In the genomic region with DNA sequence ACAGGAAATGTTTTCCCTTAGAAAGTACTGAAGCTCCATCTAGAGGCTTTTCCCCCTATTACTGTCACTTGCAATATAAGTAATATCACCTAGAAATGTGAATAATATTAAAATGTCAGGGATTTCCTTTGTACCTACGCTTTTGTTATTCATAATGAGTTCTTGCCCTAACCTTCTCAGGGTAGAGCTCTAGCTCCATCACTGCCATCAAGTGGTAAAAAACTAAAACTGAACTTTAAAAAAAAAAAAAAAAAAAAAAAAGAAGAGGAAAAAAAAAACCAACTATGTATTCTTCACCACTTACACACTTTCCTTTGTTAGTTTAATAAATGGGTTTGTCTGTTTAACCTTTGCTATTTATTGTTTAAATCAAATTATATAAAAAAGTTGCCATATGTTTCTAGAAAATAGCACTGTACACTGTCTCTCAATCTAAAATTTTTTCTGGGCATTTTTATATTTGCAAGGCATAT, we compare ENCODE assay signal across 8 cellular contexts. TPM values are rescaled to one million over a fixed set of nuclear protein-coding genes. Genes with fewer than 3 reads are reported as not detected.
A peak's percentile ranks its signal among the peaks of the same experiment; 100 is the strongest.
DNase-seq lines count a peak whose midpoint lies in the region; ATAC-seq and TF ChIP-seq lines count a peak whose summit lies in the region.

No MANE protein-coding gene starts in this region.

- DNase-seq in ACHN, result peak; percentile 52
- peak; percentile 19 for DNase-seq in HuH-7.5 (ENCODE audit: low spot score)
- DNase-seq in RPMI7951 (ENCODE audit: low read depth), result peak; percentile 42
- DNase-seq in pons (ENCODE audit: low spot score), result peak; percentile 15
- DNase-seq in GM19240 (ENCODE audit: insufficient read length, low spot score), result no peak

- no peak overlapping the region for H3K4me3 ChIP-seq in GM12875 (ENCODE audit: low read depth, low read length)

- peak; percentile 85 for ATAC-seq in esophagus mucosa
- no peak for ATAC-seq in HG03135 (IDR thresholded peaks at IDR 0.05; ENCODE audit: unreplicated experiment)

- peak; percentile 18; the same call in 1 of the 2 replicates for TF ChIP-seq CTCF in GM12875 (IDR thresholded peaks at IDR 0.05; ENCODE audit: borderline replicate concordance, insufficient read depth, low read depth, low read length)

- in situ Hi-C loops in ACHN (cut with HindIII; ENCODE audit: low pct_ligation_motif_present, low pct_unique_long_range_greater_than_20kb, low sequenced_read_pairs), result no loop called here

RNA-seq across cellular contexts. Expression of gene DNAJC1, which starts 49.9 kb away (rescaled TPM):
- 30.5 and 42.0 TPM in 2 replicates for total RNA-seq in RPMI7951 (2014; rRNA removed; shearing (Covaris generic))
- 13.6 TPM for total RNA-seq in esophagus mucosa
